1 cellular context compared by ENCODE assay signal in genomic region chr1:5885471-5886139, GRCh38.
TF ChIP-seq lines count a peak whose summit lies in the region.

No MANE protein-coding gene starts in this region.

TF ChIP-seq in GM23338, 12 proteins besides CTCF, POLR2A, EP300 and RAD21 (continued from another document):
- TF ChIP-seq ETS1 (IDR thresholded peaks at IDR 0.05) (no peak), STAT1 (IDR thresholded peaks at IDR 0.05; ENCODE audit: unreplicated experiment) (no peak), EZH2phosphoT487 (IDR thresholded peaks at IDR 0.05; ENCODE audit: unreplicated experiment) (no peak), EZH2 (IDR thresholded peaks at IDR 0.05; ENCODE audit: low read depth, unreplicated experiment) (no peak), NANOG (IDR thresholded peaks at IDR 0.05; ENCODE audit: borderline replicate concordance) (no peak), CREB1 (CRISPR knock-in tag; IDR thresholded peaks at IDR 0.05; ENCODE audit: low read depth) (no peak), POLR2AphosphoS5 (IDR thresholded peaks at IDR 0.05; ENCODE audit: low read depth) (no peak), ZNF114 (CRISPR knock-in tag; IDR thresholded peaks at IDR 0.05) (no peak)
- TF ChIP-seq, protein P1, sequence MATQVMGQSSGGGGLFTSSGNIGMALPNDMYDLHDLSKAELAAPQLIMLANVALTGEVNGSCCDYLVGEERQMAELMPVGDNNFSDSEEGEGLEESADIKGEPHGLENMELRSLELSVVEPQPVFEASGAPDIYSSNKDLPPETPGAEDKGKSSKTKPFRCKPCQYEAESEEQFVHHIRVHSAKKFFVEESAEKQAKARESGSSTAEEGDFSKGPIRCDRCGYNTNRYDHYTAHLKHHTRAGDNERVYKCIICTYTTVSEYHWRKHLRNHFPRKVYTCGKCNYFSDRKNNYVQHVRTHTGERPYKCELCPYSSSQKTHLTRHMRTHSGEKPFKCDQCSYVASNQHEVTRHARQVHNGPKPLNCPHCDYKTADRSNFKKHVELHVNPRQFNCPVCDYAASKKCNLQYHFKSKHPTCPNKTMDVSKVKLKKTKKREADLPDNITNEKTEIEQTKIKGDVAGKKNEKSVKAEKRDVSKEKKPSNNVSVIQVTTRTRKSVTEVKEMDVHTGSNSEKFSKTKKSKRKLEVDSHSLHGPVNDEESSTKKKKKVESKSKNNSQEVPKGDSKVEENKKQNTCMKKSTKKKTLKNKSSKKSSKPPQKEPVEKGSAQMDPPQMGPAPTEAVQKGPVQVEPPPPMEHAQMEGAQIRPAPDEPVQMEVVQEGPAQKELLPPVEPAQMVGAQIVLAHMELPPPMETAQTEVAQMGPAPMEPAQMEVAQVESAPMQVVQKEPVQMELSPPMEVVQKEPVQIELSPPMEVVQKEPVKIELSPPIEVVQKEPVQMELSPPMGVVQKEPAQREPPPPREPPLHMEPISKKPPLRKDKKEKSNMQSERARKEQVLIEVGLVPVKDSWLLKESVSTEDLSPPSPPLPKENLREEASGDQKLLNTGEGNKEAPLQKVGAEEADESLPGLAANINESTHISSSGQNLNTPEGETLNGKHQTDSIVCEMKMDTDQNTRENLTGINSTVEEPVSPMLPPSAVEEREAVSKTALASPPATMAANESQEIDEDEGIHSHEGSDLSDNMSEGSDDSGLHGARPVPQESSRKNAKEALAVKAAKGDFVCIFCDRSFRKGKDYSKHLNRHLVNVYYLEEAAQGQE (IDR thresholded peaks at IDR 0.05; ENCODE audit: unreplicated experiment) = no peak
